In genomic region chr2:10433948-10434884, GRCh38 we compare ENCODE assay signal across 14 cellular contexts. TPM values are rescaled to one million over a fixed set of nuclear protein-coding genes. Genes with fewer than 3 reads are reported as not detected.
A peak's percentile ranks its signal among the peaks of the same experiment; 100 is the strongest.
DNase-seq lines count a peak whose midpoint lies in the region; ATAC-seq and TF ChIP-seq lines count a peak whose summit lies in the region.
"Had no signal": no experiment of that assay in that cellular context is flagged by ENCODE, and none has a peak within 500 bp of the region (broad histone marks: within the 10 kb centered on the region; RNA-seq: fewer than 3 reads in every experiment).

No MANE protein-coding gene starts in this region.

- no peak overlapping the region for H3K4me3 ChIP-seq in OCI-LY3 (ENCODE audit: low read length)
- no peak overlapping the region for H3K4me3 ChIP-seq in tibial nerve
- H3K4me3 ChIP-seq: thoracic aorta had no signal

- no peak for DNase-seq in activated T-cell treated with anti-CD3 and anti-CD28 coated beads, Interleukin-2, amount 50 U/mL, for 24 hours
- DNase-seq in activated T-cell treated with anti-CD3 and anti-CD28 coated beads for 4 hours (no peak), islet precursor cell (peak; percentile 77), NCI-H226 (no peak), tibial nerve (ENCODE audit: low spot score in 2 of 2) (no peak), HEK293T (ENCODE audit: extremely low spot score) (no peak)

- TF ChIP-seq CTCF in OCI-LY3 (IDR thresholded peaks at IDR 0.05; ENCODE audit: low read depth, low read length): no peak
- TF ChIP-seq CTCF in tibial nerve (IDR thresholded peaks at IDR 0.05): no peak

- H3K4me1 ChIP-seq in OCI-LY3 (ENCODE audit: low read length) (peaks cover 5% of the 10 kb centered on the region), tibial nerve (peaks cover 0 to 20% (median 7%) of the 10 kb centered on the region in 4 donors)

- H3K9me3 Mint-ChIP-seq in activated T-cell treated with anti-CD3 and anti-CD28 coated beads, Interleukin-2, amount 50 U/mL, for 24 hours: no peaks in the 10 kb centered on the region
- H3K9me3 Mint-ChIP-seq: activated naive CD4-positive, alpha-beta T cell treated with anti-CD3 and anti-CD28 coated beads, Interleukin-2, amount 50 U/mL, for 72 hours; natural killer cell had no signal

- H3K27me3 ChIP-seq in OCI-LY3 (ENCODE audit: low read depth, low read length) (peaks cover 7% of the 10 kb centered on the region), tibial nerve (no peaks in the 10 kb centered on the region)

- peak overlapping the region; percentile 47 for H3K27ac Mint-ChIP-seq in activated T-cell treated with anti-CD3 and anti-CD28 coated beads, Interleukin-2, amount 50 U/mL, for 24 hours
- H3K27ac Mint-ChIP-seq: progenitor cell of endocrine pancreas had no signal

- peaks cover 6% of the 10 kb centered on the region; the same call in 1 of the 2 replicates for H4K20me1 ChIP-seq in OCI-LY3 (ENCODE audit: insufficient read depth, low read length)

- H3K9ac ChIP-seq in OCI-LY3 (ENCODE audit: low read length): no peak overlapping the region

- POLR2A ChIA-PET in HEK293T (lab: Yijun Ruan, JAX): interaction anchor here (0.8 to 2.3 kb wide), 2 partner anchors 13 to 309 kb away, joined by 3 to 19 read pairs; partner anchors contain the start of gene ODC1

- H3K4me1 Mint-ChIP-seq in activated T-cell treated with anti-CD3 and anti-CD28 coated beads, Interleukin-2, amount 50 U/mL, for 24 hours (ENCODE audit: low read depth): peaks cover 13% of the 10 kb centered on the region

- no peak for TF ChIP-seq POLR2A in tibial nerve (IDR thresholded peaks at IDR 0.05)

- H3K27ac ChIP-seq in OCI-LY3 (ENCODE audit: low read length) (no peak overlapping the region), tibial nerve (no peak overlapping the region)
- H3K27ac ChIP-seq: C4-2B, thoracic aorta, WERI-Rb-1 had no signal

- no peak overlapping the region for H3K4me3 Mint-ChIP-seq in activated T-cell treated with anti-CD3 and anti-CD28 coated beads, Interleukin-2, amount 50 U/mL, for 24 hours
- H3K4me3 Mint-ChIP-seq: natural killer cell had no signal

- WGBS in tibial nerve, 2 donors: 77 to 82% methylated on average over 17 to 19 of the region's 19 CpGs

- no peak for TF ChIP-seq EP300 in tibial nerve (IDR thresholded peaks at IDR 0.05)

- H3K79me2 ChIP-seq in OCI-LY3 (ENCODE audit: low read length): no peaks in the 10 kb centered on the region

- CTCF ChIA-PET in HEK293T (lab: Yijun Ruan, JAX): interaction anchor here (0.6 to 2.9 kb wide), 22 partner anchors 9 to 362 kb away, joined by 3 to 20 read pairs (median 3); partner anchors contain the start of gene ODC1

- peaks cover 10% of the 10 kb centered on the region for H3K36me3 ChIP-seq in OCI-LY3 (replicated peaks; ENCODE audit: low read depth, low read length)
- peaks cover 0 to 8% (median 0%) of the 10 kb centered on the region in 3 donors for H3K36me3 ChIP-seq in tibial nerve
- H3K36me3 ChIP-seq: thoracic aorta had no signal

- no peak overlapping the region for H2AFZ ChIP-seq in OCI-LY3 (ENCODE audit: low read depth, low read length)

- H3K36me3 Mint-ChIP-seq in activated T-cell treated with anti-CD3 and anti-CD28 coated beads, Interleukin-2, amount 50 U/mL, for 24 hours (ENCODE audit: low read depth): peaks cover 9% of the 10 kb centered on the region
- H3K36me3 Mint-ChIP-seq: activated naive CD4-positive, alpha-beta T cell treated with anti-CD3 and anti-CD28 coated beads, Interleukin-2, amount 50 U/mL, for 72 hours; natural killer cell had no signal

- ATAC-seq in HG02759 (IDR thresholded peaks at IDR 0.05; ENCODE audit: unreplicated experiment): no peak

- peak overlapping the region; percentile 61 for H3K4me2 ChIP-seq in OCI-LY3 (ENCODE audit: low read length)

- H3K27me3 Mint-ChIP-seq in activated T-cell treated with anti-CD3 and anti-CD28 coated beads, Interleukin-2, amount 50 U/mL, for 24 hours: peaks cover 9% of the 10 kb centered on the region

- no peaks in the 10 kb centered on the region for H3K9me3 ChIP-seq in OCI-LY3 (ENCODE audit: insufficient read depth, low read length)
- no peaks in the 10 kb centered on the region for H3K9me3 ChIP-seq in tibial nerve
- H3K9me3 ChIP-seq: thoracic aorta had no signal

TF ChIP-seq in HEK293T, 16 proteins besides CTCF, POLR2A, EP300 and RAD21:
- no peak for TF ChIP-seq CTBP1 (IDR thresholded peaks at IDR 0.05; ENCODE audit: borderline replicate concordance)
- no peak for TF ChIP-seq HDGF (IDR thresholded peaks at IDR 0.05; ENCODE audit: borderline replicate concordance)
- TF ChIP-seq BHLHE40 (IDR thresholded peaks at IDR 0.05; ENCODE audit: borderline replicate concordance): no peak
- no peak for TF ChIP-seq ARNT (IDR thresholded peaks at IDR 0.05)
- TF ChIP-seq TARDBP (IDR thresholded peaks at IDR 0.05): no peak
- no peak for TF ChIP-seq ZNF384 (IDR thresholded peaks at IDR 0.05)
- no peak for TF ChIP-seq FOXM1 (IDR thresholded peaks at IDR 0.05; ENCODE audit: borderline replicate concordance)
- TF ChIP-seq NFRKB (IDR thresholded peaks at IDR 0.05): no peak
- no peak for TF ChIP-seq FOXA1 (IDR thresholded peaks at IDR 0.05)
- no peak for TF ChIP-seq LEF1 (IDR thresholded peaks at IDR 0.05; ENCODE audit: borderline replicate concordance)
- no peak for TF ChIP-seq PKNOX1 (IDR thresholded peaks at IDR 0.05)
- no peak for TF ChIP-seq SP1 (IDR thresholded peaks at IDR 0.05)
- no peak for TF ChIP-seq ELF4 (IDR thresholded peaks at IDR 0.05)
- TF ChIP-seq SUZ12 (IDR thresholded peaks at IDR 0.05): no peak
- TF ChIP-seq L3MBTL2 (conservative IDR thresholded peaks at IDR 0.05): no peak
- TF ChIP-seq FOXK2 (IDR thresholded peaks at IDR 0.05): no peak

RNA-seq across cellular contexts. Expression of gene ODC1, which starts 13.9 kb away (rescaled TPM):
- total RNA-seq in tibial nerve: 100 to 1,000 TPM in 2 of 4 donors, 10 to 100 TPM in 2; 70.1 to 158 (median 94.8) TPM
